Comparison of ENCODE assay signal across 8 cellular contexts in genomic region chr7:130141161-130141857, GRCh38.
A peak's percentile ranks its signal among the peaks of the same experiment; 100 is the strongest.
DNase-seq lines count a peak whose midpoint lies in the region; ATAC-seq and TF ChIP-seq lines count a peak whose summit lies in the region.

No MANE protein-coding gene starts in this region.

- no peaks in the 10 kb centered on the region for H3K9me2 ChIP-seq in GM23248 (ENCODE audit: insufficient read depth)

- TF ChIP-seq POLR2A in spleen (IDR thresholded peaks at IDR 0.05), result no peak

- no peaks in the 10 kb centered on the region for H3K9me3 ChIP-seq in CD8-positive, alpha-beta T cell (ENCODE audit: low read length)
- H3K9me3 ChIP-seq in GM23248 (ENCODE audit: low read depth) (no peaks in the 10 kb centered on the region), spleen (no peaks in the 10 kb centered on the region)

- peak overlapping the region; percentile 53 for H3K27ac ChIP-seq in CD8-positive, alpha-beta T cell (ENCODE audit: low read depth, low read length)
- H3K27ac ChIP-seq in GM23248, result no peak overlapping the region
- H3K27ac ChIP-seq in VCaP, result peak overlapping the region; percentile 90
- H3K27ac ChIP-seq in layer of hippocampus (ENCODE audit: low read depth, low read length), result peak overlapping the region; percentile 92
- peak overlapping the region; percentile 51 to 84 (median 76) for H3K27ac ChIP-seq in spleen

- H3K4me1 Mint-ChIP-seq in CD8-positive, alpha-beta T cell (ENCODE audit: low read depth), result peaks cover 19% of the 10 kb centered on the region

- peak in 5 of 7 experiments; percentile 19 to 74 (median 44) for DNase-seq in CD8-positive, alpha-beta T cell
- DNase-seq in GM23248 (peak; percentile 78), dermis microvascular lymphatic vessel endothelial cell (ENCODE audit: low read depth in 2 of 2) (peak; percentile 25 to 52), spleen (peak; percentile 92), D341Med (ENCODE audit: low spot score) (no peak)

- 10 to 11% methylated on average over 23 to 39 of the region's 39 CpGs for WGBS in GM23248 (ENCODE audit: low coverage in 1 of 2, low lambda C conversion rate in 2 of 2, missing lambda C conversion rate in 2 of 2), 2 experiments
- WGBS in spleen, 5 donors, result 7 to 16% (median 11%) methylated on average over 18 to 39 of the region's 39 CpGs

- no peak for TF ChIP-seq CTCF in CD8-positive, alpha-beta T cell (IDR thresholded peaks at IDR 0.05)
- TF ChIP-seq CTCF in VCaP (conservative IDR thresholded peaks at IDR 0.05) (peak; percentile 18; the same call in 1 of the 2 replicates), spleen (IDR thresholded peaks at IDR 0.05 in 8 of 11, conservative IDR thresholded peaks at IDR 0.05 in 3 of 11) (no peak)

- peak overlapping the region; percentile 73 for H3K4me2 ChIP-seq in GM23248 (ENCODE audit: unreplicated experiment)

- peak overlapping the region; percentile 90 for H3K9ac ChIP-seq in GM23248

- peak overlapping the region; percentile 60 for H3K27ac Mint-ChIP-seq in CD8-positive, alpha-beta T cell

- in situ Hi-C loops in GM23248 (cut with MboI), result no loop called here

- no peaks in the 10 kb centered on the region for H3K79me2 ChIP-seq in GM23248 (ENCODE audit: insufficient read depth)

- H3K27me3 ChIP-seq in CD8-positive, alpha-beta T cell (ENCODE audit: insufficient read depth, low read length), result no peaks in the 10 kb centered on the region
- no peaks in the 10 kb centered on the region for H3K27me3 ChIP-seq in GM23248 (replicated peaks; ENCODE audit: insufficient read depth)
- no peaks in the 10 kb centered on the region for H3K27me3 ChIP-seq in layer of hippocampus (ENCODE audit: control insufficient read depth, insufficient read depth, low read length)
- no peaks in the 10 kb centered on the region for H3K27me3 ChIP-seq in spleen (replicated peaks in 1 of 7)

- POLR2A ChIA-PET in CD8-positive, alpha-beta T cell (lab: Charles Lee), result interaction anchor here (0.5 to 1.2 kb wide), 3 partner anchors 64 to 1168 kb away, joined by 3 to 4 read pairs (median 4); partner anchors contain the start of genes KLHDC10 and TMEM209

- peak overlapping the region; percentile 86 for H2AFZ ChIP-seq in GM23248

- H3K36me3 ChIP-seq in CD8-positive, alpha-beta T cell (ENCODE audit: insufficient read depth, low read length), result no peaks in the 10 kb centered on the region
- H3K36me3 ChIP-seq in GM23248 (ENCODE audit: low read depth) (no peaks in the 10 kb centered on the region), spleen (peaks cover 0 to 42% (median 7%) of the 10 kb centered on the region in 6 donors)

- H3F3A ChIP-seq in GM23248 (ENCODE audit: insufficient read depth), result peaks cover 7% of the 10 kb centered on the region; the same call in 1 of the 2 replicates

- no peaks in the 10 kb centered on the region for H3K9me3 Mint-ChIP-seq in CD8-positive, alpha-beta T cell

- no peaks in the 10 kb centered on the region for H3K27me3 Mint-ChIP-seq in CD8-positive, alpha-beta T cell (ENCODE audit: low read depth)

- intact Hi-C loops in CD8-positive, alpha-beta T cell (cut with DNase I, micrococcal nuclease), result no loop called here
- intact Hi-C loops in spleen (cut with DNase I; ENCODE audit: low total_unique reads), result no loop called here

- H3K4me3 ChIP-seq in CD8-positive, alpha-beta T cell (ENCODE audit: low read depth, low read length), result peak overlapping the region; percentile 55
- H3K4me3 ChIP-seq in GM23248 (peak overlapping the region; percentile 67), spleen (peak overlapping the region; percentile 33 to 68 (median 50))

- H3K4me1 ChIP-seq in CD8-positive, alpha-beta T cell (ENCODE audit: insufficient read depth, low read length), result peaks cover 8% of the 10 kb centered on the region
- H3K4me1 ChIP-seq in GM23248 (ENCODE audit: insufficient read depth) (peaks cover 21% of the 10 kb centered on the region), spleen (peaks cover 5 to 35% (median 19%) of the 10 kb centered on the region in 6 donors)

- H3K4me3 Mint-ChIP-seq in CD8-positive, alpha-beta T cell, result peak overlapping the region; percentile 79

- H4K20me1 ChIP-seq in GM23248 (ENCODE audit: insufficient read depth), result no peaks in the 10 kb centered on the region

- H3K36me3 Mint-ChIP-seq in CD8-positive, alpha-beta T cell, result peaks cover 14% of the 10 kb centered on the region

- CTCF ChIA-PET in CD8-positive, alpha-beta T cell (lab: Charles Lee), result interaction anchor here (1.4 kb wide), 1 partner anchor 69 kb away, joined by 4 read pairs; no protein-coding TSS in a partner anchor

- peak; percentile 74 for ATAC-seq in CD8-positive, alpha-beta T cell
- no peak for ATAC-seq in GM18502 (IDR thresholded peaks at IDR 0.05; ENCODE audit: poor library complexity, unreplicated experiment)
